In the genomic region with DNA sequence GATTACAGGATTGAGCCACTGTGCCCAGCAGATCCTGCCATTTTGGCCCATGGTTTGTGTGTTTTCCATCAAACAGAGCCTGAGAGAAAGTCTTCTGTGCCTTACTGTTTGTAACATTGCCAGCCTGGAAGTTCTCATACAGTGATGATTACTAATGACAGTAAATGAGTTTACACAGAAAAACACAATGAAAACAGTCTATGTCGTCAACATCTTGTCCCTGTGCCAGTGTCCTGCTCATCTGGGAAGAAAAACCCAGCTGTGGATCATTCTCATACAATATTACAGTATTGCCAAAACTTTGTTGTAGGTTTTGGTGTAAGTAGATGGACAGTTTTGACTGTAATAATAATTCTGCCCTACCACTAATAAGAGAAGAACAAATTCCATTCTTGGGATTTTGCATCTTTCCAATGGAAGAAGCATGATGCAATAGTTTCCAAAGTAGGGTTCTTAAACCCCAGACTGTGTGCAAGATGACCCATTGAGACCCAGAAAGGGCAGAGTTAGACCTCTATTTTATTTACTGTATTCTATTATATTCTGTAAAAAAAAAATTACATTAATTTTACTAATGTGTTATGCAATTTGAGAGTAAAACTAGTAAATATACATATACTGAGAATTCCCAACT, we compare ENCODE assay signal across 25 cellular contexts.
"Had no signal": no experiment of that assay in that cellular context is flagged by ENCODE, and none has a peak within 500 bp of the region (broad histone marks: within the 10 kb centered on the region; RNA-seq: fewer than 3 reads in every experiment).

No MANE protein-coding gene starts in this region.

- H3K27ac ChIP-seq: neutrophil, ovary, prostate gland, upper lobe of left lung, VCaP had no signal

- H3K27ac Mint-ChIP-seq: activated CD4-positive, alpha-beta T cell treated with anti-CD3 and anti-CD28 coated beads, Interleukin-2, amount 10 ng/mL, durations not matched to agents 7 days and 5 days; activated CD8-positive, alpha-beta memory T cell treated with anti-CD3 and anti-CD28 coated beads, Interleukin-2, amount 10 ng/mL, durations not matched to agents 7 days and 5 days; activated CD8-positive, alpha-beta T cell treated with anti-CD3 and anti-CD28 coated beads for 36 hours; activated naive CD8-positive, alpha-beta T cell treated with anti-CD3 and anti-CD28 coated beads, Interleukin-2, amount 50 U/mL, for 24 hours; brain had no signal

- H3K9me3 Mint-ChIP-seq: natural killer cell treated with Interleukin-12 subunit alpha and Interleukin-12 subunit beta and Interleukin-15 and Interleukin-18, amount 100 ng/mL, for 72 hours had no signal

- H3K9me3 ChIP-seq: neutrophil, ovary, prostate gland had no signal

- H3K4me3 ChIP-seq: ovary, prostate gland, upper lobe of left lung had no signal

- H3K36me3 Mint-ChIP-seq: brain; natural killer cell treated with Interleukin-12 subunit alpha and Interleukin-12 subunit beta and Interleukin-15 and Interleukin-18, amount 100 ng/mL, for 72 hours had no signal

- H3K27me3 ChIP-seq: neutrophil, ovary, upper lobe of left lung had no signal

- H3K4me3 Mint-ChIP-seq: activated CD4-positive, alpha-beta T cell treated with anti-CD3 and anti-CD28 coated beads, Interleukin-2, amount 10 ng/mL, durations not matched to agents 7 days and 5 days; activated CD8-positive, alpha-beta memory T cell treated with anti-CD3 and anti-CD28 coated beads, Interleukin-2, amount 10 ng/mL, durations not matched to agents 7 days and 5 days; activated CD8-positive, alpha-beta T cell treated with anti-CD3 and anti-CD28 coated beads for 36 hours; activated naive CD8-positive, alpha-beta T cell treated with anti-CD3 and anti-CD28 coated beads, Interleukin-2, amount 50 U/mL, for 24 hours; brain; dendritic cell treated with granulocyte-macrophage colony-stimulating factor and Interleukin-4, amounts not matched to agents 40 ng/mL and 50 ng/mL, for 4 days; natural killer cell treated with Interleukin-12 subunit alpha and Interleukin-12 subunit beta and Interleukin-15 and Interleukin-18, amount 100 ng/mL, for 72 hours had no signal

- H3K36me3 ChIP-seq: neutrophil, ovary, prostate gland, upper lobe of left lung had no signal

- H3K4me1 ChIP-seq: prostate gland, upper lobe of left lung had no signal

- ATAC-seq: activated CD8-positive, alpha-beta memory T cell treated with anti-CD3 and anti-CD28 coated beads, Interleukin-2, amount 10 ng/mL, durations not matched to agents 7 days and 5 days; activated CD8-positive, alpha-beta T cell treated with anti-CD3 and anti-CD28 coated beads for 36 hours; activated naive CD8-positive, alpha-beta T cell treated with anti-CD3 and anti-CD28 coated beads, Interleukin-2, amount 50 U/mL, for 24 hours; left ventricle myocardium superior; natural killer cell treated with Interleukin-12 subunit alpha and Interleukin-12 subunit beta and Interleukin-15 and Interleukin-18, amount 100 ng/mL, for 72 hours; stimulated activated naive CD8-positive, alpha-beta T cell treated with anti-CD3 and anti-CD28 coated beads, Interleukin-15, Interleukin-2, amounts not matched to agents 100 U/mL and 50 U/mL, for 24 hours had no signal

- H3K27me3 Mint-ChIP-seq: activated CD4-positive, alpha-beta T cell treated with anti-CD3 and anti-CD28 coated beads, Interleukin-2, amount 10 ng/mL, durations not matched to agents 7 days and 5 days; activated CD8-positive, alpha-beta memory T cell treated with anti-CD3 and anti-CD28 coated beads, Interleukin-2, amount 10 ng/mL, durations not matched to agents 7 days and 5 days; activated CD8-positive, alpha-beta T cell treated with anti-CD3 and anti-CD28 coated beads for 36 hours; activated naive CD8-positive, alpha-beta T cell treated with anti-CD3 and anti-CD28 coated beads, Interleukin-2, amount 50 U/mL, for 24 hours; dendritic cell treated with granulocyte-macrophage colony-stimulating factor and Interleukin-4, amounts not matched to agents 40 ng/mL and 50 ng/mL, for 4 days; natural killer cell treated with Interleukin-12 subunit alpha and Interleukin-12 subunit beta and Interleukin-15 and Interleukin-18, amount 100 ng/mL, for 72 hours had no signal

- H3K4me1 Mint-ChIP-seq: activated CD8-positive, alpha-beta memory T cell treated with anti-CD3 and anti-CD28 coated beads, Interleukin-2, amount 10 ng/mL, durations not matched to agents 7 days and 5 days; activated naive CD8-positive, alpha-beta T cell treated with anti-CD3 and anti-CD28 coated beads, Interleukin-2, amount 50 U/mL, for 24 hours had no signal

- DNase-seq: activated CD4-positive, alpha-beta T cell treated with anti-CD3 and anti-CD28 coated beads, Interleukin-2, amount 10 ng/mL, durations not matched to agents 7 days and 5 days; activated CD4-positive, CD25-positive, alpha-beta regulatory T cell treated with anti-CD3 and anti-CD28 coated beads, Interleukin-2, amount 50 U/mL, for 72 hours; activated CD8-positive, alpha-beta memory T cell treated with anti-CD3 and anti-CD28 coated beads, Interleukin-2, amount 10 ng/mL, durations not matched to agents 7 days and 5 days; activated CD8-positive, alpha-beta T cell treated with anti-CD3 and anti-CD28 coated beads for 36 hours; activated gamma-delta T cell; activated naive CD4-positive, alpha-beta T cell treated with anti-CD3 and anti-CD28 coated beads, Interleukin-2, amount 50 U/mL, for 16 hours; activated naive CD8-positive, alpha-beta T cell treated with anti-CD3 and anti-CD28 coated beads, Interleukin-2, amount 50 U/mL, for 24 hours; activated T-cell treated with anti-CD3 and anti-CD28 coated beads for 4 hours; anterior cingulate cortex; caudate nucleus; effector CD4-positive, alpha-beta T cell; head of caudate nucleus; hypothalamus; left ventricle myocardium superior; ovary; stimulated activated CD4-positive, alpha-beta T cell treated with anti-CD3 and anti-CD28 coated beads, Interleukin-12 subunit alpha, Interleukin-12 subunit beta, amount 100 ng/mL, for 4 hours; stimulated activated CD4-positive, alpha-beta T cell treated with anti-CD3 and anti-CD28 coated beads, Interleukin-4, amount 100 ng/mL, for 4 hours; stimulated activated naive CD8-positive, alpha-beta T cell treated with anti-CD3 and anti-CD28 coated beads, Interleukin-15, Interleukin-2, amounts not matched to agents 100 U/mL and 50 U/mL, for 24 hours; upper lobe of left lung had no signal
